Comparison of ENCODE assay signal across 13 cellular contexts in genomic region chr17:45136846-45137560, GRCh38. TPM values are rescaled to one million over a fixed set of nuclear protein-coding genes. Genes with fewer than 3 reads are reported as not detected.
DNase-seq lines count a peak whose midpoint lies in the region; ATAC-seq and TF ChIP-seq lines count a peak whose summit lies in the region.
"Had no signal": no experiment of that assay in that cellular context is flagged by ENCODE, and none has a peak within 500 bp of the region (broad histone marks: within the 10 kb centered on the region; RNA-seq: fewer than 3 reads in every experiment).

No MANE protein-coding gene starts in this region.

- no peaks in the 10 kb centered on the region for H3K9me3 Mint-ChIP-seq in activated naive CD4-positive, alpha-beta T cell treated with anti-CD3 and anti-CD28 coated beads, Interleukin-2, amount 10 ng/mL, durations not matched to agents 7 days and 5 days
- H3K9me3 Mint-ChIP-seq in activated B cell treated with CpG ODN at 0.5 μM for 24 hours, result no peaks in the 10 kb centered on the region
- no peaks in the 10 kb centered on the region for H3K9me3 Mint-ChIP-seq in stimulated activated naive B cell treated with anti-CD40 and anti-IgM and Interleukin-4, amounts not matched to agents 10 μg/mL and 1 μg/mL and 100 μg/mL, for 72 hours

- peaks cover 37% of the 10 kb centered on the region for H3K4me1 Mint-ChIP-seq in activated naive CD4-positive, alpha-beta T cell treated with anti-CD3 and anti-CD28 coated beads, Interleukin-2, amount 10 ng/mL, durations not matched to agents 7 days and 5 days
- H3K4me1 Mint-ChIP-seq in activated B cell treated with CpG ODN at 0.5 μM for 24 hours, result peaks cover 16% of the 10 kb centered on the region
- H3K4me1 Mint-ChIP-seq in stimulated activated naive B cell treated with anti-CD40 and anti-IgM and Interleukin-4, amounts not matched to agents 10 μg/mL and 1 μg/mL and 100 μg/mL, for 72 hours, result peaks cover 12 to 37% of the 10 kb centered on the region in 2 donors

- POLR2A ChIA-PET in activated B cell treated with CpG ODN at 0.5 μM for 24 hours (lab: Charles Lee), result interaction anchor here (10.8 kb wide), 1 partner anchor 12 kb away, joined by 200 read pairs; the partner anchor contains the start of gene HEXIM1

- H3K27me3 Mint-ChIP-seq in activated naive CD4-positive, alpha-beta T cell treated with anti-CD3 and anti-CD28 coated beads, Interleukin-2, amount 10 ng/mL, durations not matched to agents 7 days and 5 days, result peaks cover under 1% of the 10 kb centered on the region
- H3K27me3 Mint-ChIP-seq in activated B cell treated with CpG ODN at 0.5 μM for 24 hours, result no peaks in the 10 kb centered on the region
- H3K27me3 Mint-ChIP-seq in stimulated activated naive B cell treated with anti-CD40 and anti-IgM and Interleukin-4, amounts not matched to agents 10 μg/mL and 1 μg/mL and 100 μg/mL, for 72 hours, result no peaks in the 10 kb centered on the region
- H3K27me3 Mint-ChIP-seq: brain had no signal

- DNase-seq in activated naive CD4-positive, alpha-beta T cell treated with anti-CD3 and anti-CD28 coated beads, Interleukin-2, amount 10 ng/mL, durations not matched to agents 7 days and 5 days, result no peak
- DNase-seq in activated naive CD4-positive, alpha-beta T cell treated with anti-CD3 and anti-CD28 coated beads, Interleukin-2, amount 50 U/mL, for 16 hours, result no peak
- DNase-seq in activated B cell treated with CpG ODN at 0.5 μM for 24 hours (no peak), left lobe of liver (ENCODE audit: low spot score) (peak; percentile 48), NCI-H774 (lab: John Stamatoyannopoulos, UW) (no peak), occipital lobe (lab: John Stamatoyannopoulos, UW) (no peak), NCI-H2171 (lab: John Stamatoyannopoulos, UW) (no peak)
- DNase-seq in stimulated activated naive B cell treated with anti-CD40 and anti-IgM and Interleukin-4, amounts not matched to agents 10 μg/mL and 1 μg/mL and 100 μg/mL, for 72 hours, result no peak
- DNase-seq: Kasumi-1; NCI-H2029; NK-92 treated with Interleukin-12 subunit alpha and Interleukin-12 subunit beta, amount 100 ng/mL, for 24 hours; SW 1271 had no signal

- ATAC-seq in activated B cell treated with CpG ODN at 0.5 μM for 24 hours (ENCODE audit: low read depth), result no peak
- no peak for ATAC-seq in left lobe of liver
- ATAC-seq in stimulated activated naive B cell treated with anti-CD40 and anti-IgM and Interleukin-4, amounts not matched to agents 10 μg/mL and 1 μg/mL and 100 μg/mL, for 72 hours (replicated peaks), result no peak

- H3K36me3 Mint-ChIP-seq in activated naive CD4-positive, alpha-beta T cell treated with anti-CD3 and anti-CD28 coated beads, Interleukin-2, amount 10 ng/mL, durations not matched to agents 7 days and 5 days, result peaks cover 8% of the 10 kb centered on the region
- peaks cover 7% of the 10 kb centered on the region for H3K36me3 Mint-ChIP-seq in activated B cell treated with CpG ODN at 0.5 μM for 24 hours (ENCODE audit: low read depth)
- peaks cover 8 to 11% of the 10 kb centered on the region in 2 donors for H3K36me3 Mint-ChIP-seq in stimulated activated naive B cell treated with anti-CD40 and anti-IgM and Interleukin-4, amounts not matched to agents 10 μg/mL and 1 μg/mL and 100 μg/mL, for 72 hours
- H3K36me3 Mint-ChIP-seq: brain had no signal

- H3K4me3 Mint-ChIP-seq in activated naive CD4-positive, alpha-beta T cell treated with anti-CD3 and anti-CD28 coated beads, Interleukin-2, amount 10 ng/mL, durations not matched to agents 7 days and 5 days, result peak overlapping the region; percentile 91
- H3K4me3 Mint-ChIP-seq in activated B cell treated with CpG ODN at 0.5 μM for 24 hours, result peak overlapping the region; percentile 90
- H3K4me3 Mint-ChIP-seq in stimulated activated naive B cell treated with anti-CD40 and anti-IgM and Interleukin-4, amounts not matched to agents 10 μg/mL and 1 μg/mL and 100 μg/mL, for 72 hours, result peak overlapping the region; percentile 92 to 93

- no peak for TF ChIP-seq CTCF in activated B cell treated with CpG ODN at 0.5 μM for 24 hours (IDR thresholded peaks at IDR 0.05)

- CTCF ChIA-PET in activated naive CD4-positive, alpha-beta T cell treated with anti-CD3 and anti-CD28 coated beads, Interleukin-2, amount 10 ng/mL, durations not matched to agents 7 days and 5 days (lab: Charles Lee), result interaction anchor here (2.2 to 7.8 kb wide), 4 partner anchors 15 to 99 kb away, joined by 8 to 193 read pairs (median 93); partner anchors contain the start of gene HEXIM1
- CTCF ChIA-PET in activated B cell treated with CpG ODN at 0.5 μM for 24 hours (lab: Charles Lee), result interaction anchor here (2.1 to 6.5 kb wide), 2 partner anchors 60 to 95 kb away, joined by 8 to 161 read pairs; no protein-coding TSS in a partner anchor

- H3K27ac Mint-ChIP-seq in activated naive CD4-positive, alpha-beta T cell treated with anti-CD3 and anti-CD28 coated beads, Interleukin-2, amount 10 ng/mL, durations not matched to agents 7 days and 5 days, result no peak overlapping the region
- H3K27ac Mint-ChIP-seq in activated B cell treated with CpG ODN at 0.5 μM for 24 hours, result no peak overlapping the region
- no peak overlapping the region for H3K27ac Mint-ChIP-seq in stimulated activated naive B cell treated with anti-CD40 and anti-IgM and Interleukin-4, amounts not matched to agents 10 μg/mL and 1 μg/mL and 100 μg/mL, for 72 hours
- H3K27ac Mint-ChIP-seq: brain had no signal

- intact Hi-C loops in activated B cell treated with CpG ODN at 0.5 μM for 24 hours (cut with micrococcal nuclease), result loop anchor here (10.0 kb wide), 1 partner anchor 602 kb away; no protein-coding TSS in a partner anchor

RNA-seq across cellular contexts. Expression of gene ACBD4, which starts 1.5 kb away (rescaled TPM):
- 20.1 and 20.6 TPM in 2 replicates for total RNA-seq in activated B cell treated with CpG ODN at 0.5 μM for 24 hours
- 90.3 TPM for total RNA-seq in left lobe of liver
- total RNA-seq in occipital lobe, result 3.0 TPM

RNA-seq across cellular contexts. Expression of gene PLCD3, which starts 4.7 kb away (rescaled TPM):
- 0.61 and 1.4 TPM in 2 replicates for total RNA-seq in activated B cell treated with CpG ODN at 0.5 μM for 24 hours
- total RNA-seq in left lobe of liver, result 3.4 TPM
- total RNA-seq in occipital lobe, result 3.1 TPM

RNA-seq across cellular contexts. Expression of gene HEXIM1, which starts 11.3 kb away (rescaled TPM):
- total RNA-seq in activated B cell treated with CpG ODN at 0.5 μM for 24 hours (19.5 and 21.5 TPM in 2 replicates), left lobe of liver (29.3 TPM), occipital lobe (8.0 TPM)

RNA-seq across cellular contexts. Expression of gene HEXIM2, which starts 24.7 kb away (rescaled TPM):
- total RNA-seq in activated B cell treated with CpG ODN at 0.5 μM for 24 hours (8.9 and 11.1 TPM in 2 replicates), left lobe of liver (14.2 TPM), occipital lobe (8.1 TPM)
